Comparison of ENCODE assay signal across 24 cellular contexts in the genomic region with DNA sequence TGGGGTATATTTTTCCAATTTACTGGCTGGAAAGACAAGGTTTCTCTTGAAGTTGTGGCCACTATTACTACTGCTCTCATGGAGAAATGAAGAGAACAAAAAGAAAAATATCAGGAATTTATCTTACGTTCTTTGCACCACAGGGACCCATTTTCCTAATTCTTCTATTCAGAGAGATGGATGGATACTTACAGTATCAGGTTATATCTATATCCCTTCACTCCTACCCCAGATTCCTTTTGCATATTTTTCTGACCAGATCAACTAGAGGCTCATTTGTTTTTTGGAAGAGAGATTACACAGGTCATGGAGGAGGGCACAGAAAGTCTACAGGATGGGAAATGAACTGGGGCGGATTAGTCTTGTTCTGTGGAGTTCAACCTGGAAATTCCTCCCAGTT.
"Had no signal": no experiment of that assay in that cellular context is flagged by ENCODE, and none has a peak within 500 bp of the region (broad histone marks: within the 10 kb centered on the region; RNA-seq: fewer than 3 reads in every experiment).

No MANE protein-coding gene starts in this region.

- H3K36me3 ChIP-seq: colonic mucosa, gastrocnemius medialis, heart right ventricle, left lung, lower lobe of right lung had no signal

- H3K4me3 Mint-ChIP-seq: dendritic cell treated with granulocyte-macrophage colony-stimulating factor and Interleukin-4, amounts not matched to agents 40 ng/mL and 50 ng/mL, for 4 days; effector memory CD8-positive, alpha-beta T cell; endodermal cell; naive B cell had no signal

- DNase-seq: colonic mucosa; cortex of kidney; effector CD8-positive, alpha-beta T cell; effector memory CD8-positive, alpha-beta T cell; endodermal cell; erythroblast; foreskin keratinocyte; gastrocnemius medialis; glutamatergic neuron; head of caudate nucleus; heart right ventricle; hippocampal formation; left cardiac atrium; left ventricle myocardium superior; lower lobe of right lung; mesendoderm; mucosa of descending colon; naive B cell had no signal

- FAIRE-seq: endometrium, islet of Langerhans, keratinocyte had no signal

- H3K27me3 Mint-ChIP-seq: dendritic cell treated with granulocyte-macrophage colony-stimulating factor and Interleukin-4, amounts not matched to agents 40 ng/mL and 50 ng/mL, for 4 days had no signal

- H3K27ac Mint-ChIP-seq: dendritic cell treated with granulocyte-macrophage colony-stimulating factor and Interleukin-4, amounts not matched to agents 40 ng/mL and 50 ng/mL, for 4 days; effector memory CD8-positive, alpha-beta T cell; endodermal cell; naive B cell had no signal

- H3K27ac ChIP-seq: colonic mucosa, epithelial cell of prostate, foreskin keratinocyte, gastrocnemius medialis, heart right ventricle, left lung, lower lobe of right lung had no signal

- H3K4me3 ChIP-seq: colonic mucosa, gastrocnemius medialis, heart right ventricle, left lung, lower lobe of right lung, mucosa of descending colon had no signal

- H3K9me3 Mint-ChIP-seq: dendritic cell treated with granulocyte-macrophage colony-stimulating factor and Interleukin-4, amounts not matched to agents 40 ng/mL and 50 ng/mL, for 4 days had no signal

- H3K4me1 Mint-ChIP-seq: endodermal cell, naive B cell had no signal

- H3K9me3 ChIP-seq: colonic mucosa, gastrocnemius medialis had no signal

- H3K27me3 ChIP-seq: colonic mucosa, foreskin keratinocyte, gastrocnemius medialis, heart right ventricle, left lung had no signal

- H3K4me1 ChIP-seq: colonic mucosa, left lung, lower lobe of right lung had no signal
